20 cellular contexts compared by ENCODE assay signal in the genomic region with DNA sequence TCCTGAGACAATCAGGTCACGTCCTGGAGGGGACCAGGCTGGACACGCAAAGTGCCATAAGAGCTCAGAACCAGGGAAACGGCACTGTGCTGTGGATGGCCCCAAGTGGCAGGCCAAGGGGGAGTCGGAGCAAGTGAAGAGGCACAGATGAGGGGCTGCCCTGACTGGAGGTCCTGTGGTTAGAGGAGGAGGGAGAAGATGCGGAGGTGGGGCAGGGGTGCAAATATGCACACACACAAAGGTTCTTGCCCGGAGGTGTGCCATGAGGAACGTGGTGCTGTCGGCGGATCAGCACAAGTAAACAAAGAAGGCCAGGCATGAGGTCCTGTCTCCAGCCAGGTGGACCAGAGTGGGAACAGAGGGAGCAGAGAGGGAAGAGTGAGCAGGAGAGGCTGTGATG.
"Had no signal": no experiment of that assay in that cellular context is flagged by ENCODE, and none has a peak within 500 bp of the region (broad histone marks: within the 10 kb centered on the region; RNA-seq: fewer than 3 reads in every experiment).

No MANE protein-coding gene starts in this region.

- H3K27ac Mint-ChIP-seq: activated CD4-positive, alpha-beta T cell treated with anti-CD3 and anti-CD28 coated beads for 36 hours; activated CD8-positive, alpha-beta memory T cell treated with anti-CD3 and anti-CD28 coated beads, Interleukin-2, amount 10 ng/mL, durations not matched to agents 7 days and 5 days; dendritic cell treated with granulocyte-macrophage colony-stimulating factor and Interleukin-4, amounts not matched to agents 40 ng/mL and 50 ng/mL, for 4 days; immature natural killer cell; stimulated activated memory B cell treated with anti-CD40 and anti-IgM and Interleukin-4, amounts not matched to agents 10 μg/mL and 1 μg/mL and 100 μg/mL, for 72 hours had no signal

- H3K4me3 ChIP-seq: adrenal gland, cardiac muscle cell, esophagus muscularis mucosa, gastroesophageal sphincter, skin epidermis had no signal

- H3K27me3 Mint-ChIP-seq: activated CD4-positive, alpha-beta T cell treated with anti-CD3 and anti-CD28 coated beads for 36 hours; activated CD8-positive, alpha-beta memory T cell treated with anti-CD3 and anti-CD28 coated beads, Interleukin-2, amount 10 ng/mL, durations not matched to agents 7 days and 5 days; dendritic cell treated with granulocyte-macrophage colony-stimulating factor and Interleukin-4, amounts not matched to agents 40 ng/mL and 50 ng/mL, for 4 days; naive thymus-derived CD8-positive, alpha-beta T cell; stimulated activated memory B cell treated with anti-CD40 and anti-IgM and Interleukin-4, amounts not matched to agents 10 μg/mL and 1 μg/mL and 100 μg/mL, for 72 hours had no signal

- H3K27ac ChIP-seq: adrenal gland, cardiac muscle cell, parathyroid adenoma, skin epidermis had no signal

- H3K4me3 Mint-ChIP-seq: activated CD4-positive, alpha-beta T cell treated with anti-CD3 and anti-CD28 coated beads for 36 hours; activated CD8-positive, alpha-beta memory T cell treated with anti-CD3 and anti-CD28 coated beads, Interleukin-2, amount 10 ng/mL, durations not matched to agents 7 days and 5 days; dendritic cell treated with granulocyte-macrophage colony-stimulating factor and Interleukin-4, amounts not matched to agents 40 ng/mL and 50 ng/mL, for 4 days; immature natural killer cell; naive thymus-derived CD8-positive, alpha-beta T cell; stimulated activated memory B cell treated with anti-CD40 and anti-IgM and Interleukin-4, amounts not matched to agents 10 μg/mL and 1 μg/mL and 100 μg/mL, for 72 hours had no signal

- DNase-seq: activated CD4-positive, alpha-beta T cell treated with anti-CD3 and anti-CD28 coated beads for 36 hours; activated CD4-positive, alpha-beta T cell treated with anti-CD3 and anti-CD28 coated beads, Interleukin-2, amount 50 U/mL, for 48 hours; activated CD8-positive, alpha-beta memory T cell treated with anti-CD3 and anti-CD28 coated beads, Interleukin-2, amount 10 ng/mL, durations not matched to agents 7 days and 5 days; activated naive CD4-positive, alpha-beta T cell treated with anti-CD3 and anti-CD28 coated beads, Interleukin-2, amount 50 U/mL, for 16 hours; adrenal gland; effector CD8-positive, alpha-beta T cell; immature natural killer cell; naive thymus-derived CD8-positive, alpha-beta T cell; right cardiac atrium; stimulated activated CD4-positive, alpha-beta T cell treated with anti-CD3 and anti-CD28 coated beads, Interleukin-15, amount 100 ng/mL, for 24 hours; stimulated activated CD4-positive, alpha-beta T cell treated with anti-CD3 and anti-CD28 coated beads, Interleukin-2, amount 100 ng/mL, for 48 hours; SW 1271; T-helper 2 cell had no signal

- H3K4me1 Mint-ChIP-seq: activated CD4-positive, alpha-beta T cell treated with anti-CD3 and anti-CD28 coated beads for 36 hours; activated CD8-positive, alpha-beta memory T cell treated with anti-CD3 and anti-CD28 coated beads, Interleukin-2, amount 10 ng/mL, durations not matched to agents 7 days and 5 days; immature natural killer cell; naive thymus-derived CD8-positive, alpha-beta T cell; stimulated activated memory B cell treated with anti-CD40 and anti-IgM and Interleukin-4, amounts not matched to agents 10 μg/mL and 1 μg/mL and 100 μg/mL, for 72 hours had no signal

- H3K9me3 ChIP-seq: adrenal gland, esophagus muscularis mucosa, gastroesophageal sphincter had no signal

- H3K27me3 ChIP-seq: adrenal gland, cardiac muscle cell, esophagus muscularis mucosa, gastroesophageal sphincter had no signal

- H3K9me3 Mint-ChIP-seq: immature natural killer cell; naive thymus-derived CD8-positive, alpha-beta T cell; stimulated activated memory B cell treated with anti-CD40 and anti-IgM and Interleukin-4, amounts not matched to agents 10 μg/mL and 1 μg/mL and 100 μg/mL, for 72 hours had no signal

- H3K4me1 ChIP-seq: adrenal gland had no signal

- ATAC-seq: activated CD4-positive, alpha-beta T cell treated with anti-CD3 and anti-CD28 coated beads for 36 hours; activated CD8-positive, alpha-beta memory T cell treated with anti-CD3 and anti-CD28 coated beads, Interleukin-2, amount 10 ng/mL, durations not matched to agents 7 days and 5 days; gastroesophageal sphincter; naive thymus-derived CD8-positive, alpha-beta T cell; right cardiac atrium; stimulated activated memory B cell treated with anti-CD40 and anti-IgM and Interleukin-4, amounts not matched to agents 10 μg/mL and 1 μg/mL and 100 μg/mL, for 72 hours had no signal
